8 cellular contexts compared by ENCODE assay signal in the genomic region with DNA sequence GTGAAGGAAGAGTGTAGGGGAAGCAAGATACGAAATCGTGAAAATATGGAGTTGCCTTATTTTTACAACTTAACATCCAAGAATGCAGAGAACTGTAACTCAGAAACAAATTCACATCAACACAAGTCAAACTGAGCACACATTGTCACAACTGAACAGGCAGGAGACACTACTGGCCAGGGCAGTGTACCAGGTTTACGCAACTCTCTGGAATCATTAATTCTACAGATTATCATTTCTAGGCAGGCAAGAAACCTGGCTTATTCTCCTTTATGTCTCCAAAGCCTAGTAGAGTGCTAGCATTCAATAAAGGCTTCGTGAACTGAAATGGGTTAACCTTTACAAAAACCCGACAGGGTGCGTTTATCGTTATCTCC. TPM values are rescaled to one million over a fixed set of nuclear protein-coding genes. Genes with fewer than 3 reads are reported as not detected.
DNase-seq lines count a peak whose midpoint lies in the region; TF ChIP-seq lines count a peak whose summit lies in the region.

No MANE protein-coding gene starts in this region.

- H3K27me3 ChIP-seq in hepatocyte (no peaks in the 10 kb centered on the region), skeletal muscle tissue (ENCODE audit: control insufficient read depth in 3 of 3, insufficient read depth in 3 of 3, low read length in 3 of 3) (no peaks in the 10 kb centered on the region)

- CTCF ChIA-PET in activated CD4-positive, alpha-beta T cell treated with anti-CD3 and anti-CD28 coated beads, Interleukin-2, amount 10 ng/mL, durations not matched to agents 7 days and 5 days (lab: Charles Lee) = interaction anchor here (1.4 to 1.8 kb wide), 2 partner anchors 11 to 26 kb away, joined by 4 read pairs; no protein-coding TSS in a partner anchor

- H3K36me3 Mint-ChIP-seq in activated CD4-positive, alpha-beta T cell treated with anti-CD3 and anti-CD28 coated beads, Interleukin-2, amount 10 ng/mL, durations not matched to agents 7 days and 5 days (ENCODE audit: low read depth) = peaks cover 24% of the 10 kb centered on the region
- H3K36me3 Mint-ChIP-seq in activated T-helper 2 cell treated with anti-CD3 and anti-CD28 coated beads, Interferon-gamma antibody, Interleukin-2, Interleukin-4, amounts not matched to agents 10 μg/mL and 5 μg/mL and 100 μg/mL, durations not matched to agents 14 hours and 24 hours and 36 hours (ENCODE audit: low read depth) = peaks cover 48% of the 10 kb centered on the region

- H3K4me3 ChIP-seq in hepatocyte (peak overlapping the region; percentile 93), skeletal muscle tissue (ENCODE audit: low read length in 3 of 3) (peak overlapping the region; percentile 87 to 99 (median 92))

- peak overlapping the region; percentile 95 for H3K27ac Mint-ChIP-seq in activated CD4-positive, alpha-beta T cell treated with anti-CD3 and anti-CD28 coated beads, Interleukin-2, amount 10 ng/mL, durations not matched to agents 7 days and 5 days
- H3K27ac Mint-ChIP-seq in activated T-helper 2 cell treated with anti-CD3 and anti-CD28 coated beads, Interferon-gamma antibody, Interleukin-2, Interleukin-4, amounts not matched to agents 10 μg/mL and 5 μg/mL and 100 μg/mL, durations not matched to agents 14 hours and 24 hours and 36 hours = peak overlapping the region; percentile 86

- H3K27ac ChIP-seq in hepatocyte = peak overlapping the region; percentile 99
- H3K27ac ChIP-seq in skeletal muscle tissue (ENCODE audit: low read depth, low read length) = peak overlapping the region; percentile 98

- H3K9me2 ChIP-seq in hepatocyte (replicated peaks; ENCODE audit: insufficient read depth) = no peaks in the 10 kb centered on the region

- DNase-seq in activated CD4-positive, alpha-beta T cell treated with anti-CD3 and anti-CD28 coated beads, Interleukin-2, amount 10 ng/mL, durations not matched to agents 7 days and 5 days = no peak
- no peak for DNase-seq in activated CD4-positive, alpha-beta T cell treated with anti-CD3 and anti-CD28 coated beads for 4 hours
- no peak for DNase-seq in activated T-helper 2 cell treated with anti-CD3 and anti-CD28 coated beads, Interferon-gamma antibody, Interleukin-2, Interleukin-4, amounts not matched to agents 10 μg/mL and 5 μg/mL and 100 μg/mL, durations not matched to agents 14 hours and 24 hours and 36 hours (ENCODE audit: low spot score)
- DNase-seq in hepatocyte (ENCODE audit: low spot score) (peak; percentile 17), A172 (ENCODE audit: low spot score) (no peak), NCI-H526 treated with DMSO at 0.1 percent for 48 hours (lab: John Stamatoyannopoulos, UW) (no peak)
- DNase-seq in activated CD4-positive, CD25-positive, alpha-beta regulatory T cell (lab: John Stamatoyannopoulos, UW) = no peak

- POLR2A ChIA-PET in activated CD4-positive, alpha-beta T cell treated with anti-CD3 and anti-CD28 coated beads, Interleukin-2, amount 10 ng/mL, durations not matched to agents 7 days and 5 days (lab: Charles Lee) = no interaction called here

- TF ChIP-seq CTCF in hepatocyte (IDR thresholded peaks at IDR 0.05; ENCODE audit: poor library complexity) = no peak

- peak overlapping the region; percentile 93 for H2AFZ ChIP-seq in hepatocyte

- H3K4me3 Mint-ChIP-seq in activated CD4-positive, alpha-beta T cell treated with anti-CD3 and anti-CD28 coated beads, Interleukin-2, amount 10 ng/mL, durations not matched to agents 7 days and 5 days = peak overlapping the region; percentile 92
- H3K4me3 Mint-ChIP-seq in activated T-helper 2 cell treated with anti-CD3 and anti-CD28 coated beads, Interferon-gamma antibody, Interleukin-2, Interleukin-4, amounts not matched to agents 10 μg/mL and 5 μg/mL and 100 μg/mL, durations not matched to agents 14 hours and 24 hours and 36 hours (ENCODE audit: low read depth) = peak overlapping the region; percentile 93

- H3K36me3 ChIP-seq in hepatocyte (replicated peaks; ENCODE audit: insufficient read depth, low read depth) = no peaks in the 10 kb centered on the region
- H3K36me3 ChIP-seq in skeletal muscle tissue (ENCODE audit: control insufficient read depth in 3 of 3, insufficient read depth in 3 of 3, low read length in 3 of 3) = peaks cover 5 to 27% (median 20%) of the 10 kb centered on the region in 3 donors

- peaks cover 63% of the 10 kb centered on the region for H3K4me1 Mint-ChIP-seq in activated CD4-positive, alpha-beta T cell treated with anti-CD3 and anti-CD28 coated beads, Interleukin-2, amount 10 ng/mL, durations not matched to agents 7 days and 5 days
- peaks cover 56% of the 10 kb centered on the region for H3K4me1 Mint-ChIP-seq in activated T-helper 2 cell treated with anti-CD3 and anti-CD28 coated beads, Interferon-gamma antibody, Interleukin-2, Interleukin-4, amounts not matched to agents 10 μg/mL and 5 μg/mL and 100 μg/mL, durations not matched to agents 14 hours and 24 hours and 36 hours (ENCODE audit: low read depth)

- no peaks in the 10 kb centered on the region for H3K27me3 Mint-ChIP-seq in activated CD4-positive, alpha-beta T cell treated with anti-CD3 and anti-CD28 coated beads, Interleukin-2, amount 10 ng/mL, durations not matched to agents 7 days and 5 days
- H3K27me3 Mint-ChIP-seq in activated T-helper 2 cell treated with anti-CD3 and anti-CD28 coated beads, Interferon-gamma antibody, Interleukin-2, Interleukin-4, amounts not matched to agents 10 μg/mL and 5 μg/mL and 100 μg/mL, durations not matched to agents 14 hours and 24 hours and 36 hours (ENCODE audit: low read depth) = no peaks in the 10 kb centered on the region

- WGBS in hepatocyte (ENCODE audit: low lambda C conversion rate, missing lambda C conversion rate) = 19% methylated on average over 7 of the region's 7 CpGs

- H3K79me2 ChIP-seq in hepatocyte = peaks cover 86% of the 10 kb centered on the region

- H3K4me1 ChIP-seq in hepatocyte (ENCODE audit: insufficient read depth) (peaks cover 33% of the 10 kb centered on the region), skeletal muscle tissue (ENCODE audit: control insufficient read depth in 3 of 3, insufficient read depth in 3 of 3, low read length in 3 of 3) (peaks cover 38 to 62% (median 50%) of the 10 kb centered on the region in 3 donors)

- peak overlapping the region; percentile 97 to 99 (median 97) for H3K9ac ChIP-seq in skeletal muscle tissue (ENCODE audit: low read depth in 1 of 3, low read length in 3 of 3)

- H4K20me1 ChIP-seq in hepatocyte (ENCODE audit: insufficient read depth, poor library complexity, severe bottlenecking) = peaks cover 19% of the 10 kb centered on the region

- no peaks in the 10 kb centered on the region for H3K9me3 ChIP-seq in hepatocyte (ENCODE audit: low read depth)
- no peaks in the 10 kb centered on the region for H3K9me3 ChIP-seq in skeletal muscle tissue (ENCODE audit: control insufficient read depth in 3 of 3, low read length in 3 of 3)

- no peaks in the 10 kb centered on the region for H3K9me3 Mint-ChIP-seq in activated CD4-positive, alpha-beta T cell treated with anti-CD3 and anti-CD28 coated beads, Interleukin-2, amount 10 ng/mL, durations not matched to agents 7 days and 5 days
- no peaks in the 10 kb centered on the region for H3K9me3 Mint-ChIP-seq in activated T-helper 2 cell treated with anti-CD3 and anti-CD28 coated beads, Interferon-gamma antibody, Interleukin-2, Interleukin-4, amounts not matched to agents 10 μg/mL and 5 μg/mL and 100 μg/mL, durations not matched to agents 14 hours and 24 hours and 36 hours

- peak overlapping the region; percentile 93 for H3K4me2 ChIP-seq in hepatocyte

- intact Hi-C loops in activated T-helper 2 cell treated with anti-CD3 and anti-CD28 coated beads, Interferon-gamma antibody, Interleukin-2, Interleukin-4, amounts not matched to agents 10 μg/mL and 5 μg/mL and 100 μg/mL, durations not matched to agents 14 hours and 24 hours and 36 hours (cut with micrococcal nuclease) = loop anchor here (1.0 to 5.0 kb wide), 3 partner anchors 30 to 140 kb away; no protein-coding TSS in a partner anchor

RNA-seq across cellular contexts. Expression of gene COA5, which starts 0.6 kb away (rescaled TPM):
- 10 to 100 TPM; 21.6 to 25.3 TPM for total RNA-seq in activated CD4-positive, alpha-beta T cell treated with anti-CD3 and anti-CD28 coated beads, Interleukin-2, amount 10 ng/mL, durations not matched to agents 7 days and 5 days
- total RNA-seq in activated T-helper 2 cell treated with anti-CD3 and anti-CD28 coated beads, Interferon-gamma antibody, Interleukin-2, Interleukin-4, amounts not matched to agents 10 μg/mL and 5 μg/mL and 100 μg/mL, durations not matched to agents 14 hours and 24 hours and 36 hours = 20.9 and 23.9 TPM in 2 replicates
- 50.7 and 58.4 TPM in 2 replicates for total RNA-seq in hepatocyte
- polyA plus RNA-seq in hepatocyte = 48.8 and 49.9 TPM in 2 replicates
- 26.6 TPM for total RNA-seq in skeletal muscle tissue
- total RNA-seq in A172 (2014; rRNA removed; shearing (Covaris generic)) = 47.4 and 48.3 TPM in 2 replicates

RNA-seq across cellular contexts. Expression of gene UNC50, which starts 0.7 kb away (rescaled TPM):
- 10 to 100 TPM; 25.6 to 31.1 TPM for total RNA-seq in activated CD4-positive, alpha-beta T cell treated with anti-CD3 and anti-CD28 coated beads, Interleukin-2, amount 10 ng/mL, durations not matched to agents 7 days and 5 days
- total RNA-seq in activated T-helper 2 cell treated with anti-CD3 and anti-CD28 coated beads, Interferon-gamma antibody, Interleukin-2, Interleukin-4, amounts not matched to agents 10 μg/mL and 5 μg/mL and 100 μg/mL, durations not matched to agents 14 hours and 24 hours and 36 hours = 39.6 and 40.1 TPM in 2 replicates
- total RNA-seq in hepatocyte = 64.9 and 80.0 TPM in 2 replicates
- 78.8 and 80.4 TPM in 2 replicates for polyA plus RNA-seq in hepatocyte
- total RNA-seq in skeletal muscle tissue = 49.1 TPM
- total RNA-seq in A172 (2014; rRNA removed; shearing (Covaris generic)) = 79.9 and 87.2 TPM in 2 replicates
